ENCODE assay signal across 11 cellular contexts in the genomic region with DNA sequence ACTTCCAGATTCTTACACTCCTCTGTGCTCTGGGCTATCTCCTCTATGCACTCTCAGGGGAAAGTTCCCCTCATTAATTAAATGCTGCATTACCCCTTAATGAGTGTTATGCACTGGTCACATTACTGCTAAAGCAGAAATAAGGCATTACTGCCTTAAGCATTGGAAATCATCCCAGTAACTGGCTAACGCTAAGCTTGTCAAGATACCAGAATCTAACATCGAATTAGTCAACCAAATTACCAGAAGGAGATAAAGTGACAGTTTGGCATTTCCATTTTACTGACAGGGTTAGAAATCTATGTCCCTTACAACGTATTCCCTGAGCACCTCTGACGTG.
A peak's percentile ranks its signal among the peaks of the same experiment; 100 is the strongest.
DNase-seq lines count a peak whose midpoint lies in the region; ATAC-seq and TF ChIP-seq lines count a peak whose summit lies in the region.
"Had no signal": no experiment of that assay in that cellular context is flagged by ENCODE, and none has a peak within 500 bp of the region (broad histone marks: within the 10 kb centered on the region; RNA-seq: fewer than 3 reads in every experiment).

No MANE protein-coding gene starts in this region.

- intact Hi-C loops in gastrocnemius medialis (cut with DNase I; ENCODE audit: low total_unique reads), result no loop called here

- H3K9me2 ChIP-seq in GM23338 (ENCODE audit: insufficient read depth), result no peaks in the 10 kb centered on the region

- in situ Hi-C loops in gastrocnemius medialis (cut with MboI; ENCODE audit: low sequenced_read_pairs in 4 of 4), result no loop called here

- H3F3A ChIP-seq in GM23338 (replicated peaks; ENCODE audit: low read depth), result no peaks in the 10 kb centered on the region

- H3K4me2 ChIP-seq in GM23338, result no peak overlapping the region

- H3K4me3 Mint-ChIP-seq in T-helper 2 cell treated with Interferon-gamma antibody and Interleukin-4, amounts not matched to agents 5 μg/mL and 100 μg/mL, for 36 hours, result peak overlapping the region; percentile 65
- H3K4me3 Mint-ChIP-seq in GM23338, result no peak overlapping the region
- peak overlapping the region; percentile 47 for H3K4me3 Mint-ChIP-seq in activated naive CD8-positive, alpha-beta T cell treated with anti-CD3 and anti-CD28 coated beads for 36 hours

- H3K27me3 Mint-ChIP-seq in T-helper 2 cell treated with Interferon-gamma antibody and Interleukin-4, amounts not matched to agents 5 μg/mL and 100 μg/mL, for 36 hours (ENCODE audit: low read depth), result peaks cover 26% of the 10 kb centered on the region
- H3K27me3 Mint-ChIP-seq in GM23338 (ENCODE audit: insufficient read depth, low read depth, poor library complexity), result no peaks in the 10 kb centered on the region
- H3K27me3 Mint-ChIP-seq in activated naive CD8-positive, alpha-beta T cell treated with anti-CD3 and anti-CD28 coated beads for 36 hours, result no peaks in the 10 kb centered on the region

- no peak for TF ChIP-seq POLR2A in gastrocnemius medialis (IDR thresholded peaks at IDR 0.05)

- peak overlapping the region; percentile 74 for H3K27ac Mint-ChIP-seq in T-helper 2 cell treated with Interferon-gamma antibody and Interleukin-4, amounts not matched to agents 5 μg/mL and 100 μg/mL, for 36 hours
- no peak overlapping the region for H3K27ac Mint-ChIP-seq in GM23338
- H3K27ac Mint-ChIP-seq in activated naive CD8-positive, alpha-beta T cell treated with anti-CD3 and anti-CD28 coated beads for 36 hours, result peak overlapping the region; percentile 65

- H3K27ac ChIP-seq in GM23338 (ENCODE audit: low read depth) (no peak overlapping the region), gastrocnemius medialis (no peak overlapping the region)
- H3K27ac ChIP-seq: foreskin keratinocyte, vagina had no signal

- no peaks in the 10 kb centered on the region for H3K9me3 Mint-ChIP-seq in T-helper 2 cell treated with Interferon-gamma antibody and Interleukin-4, amounts not matched to agents 5 μg/mL and 100 μg/mL, for 36 hours
- H3K9me3 Mint-ChIP-seq in GM23338, result no peaks in the 10 kb centered on the region
- H3K9me3 Mint-ChIP-seq in activated naive CD8-positive, alpha-beta T cell treated with anti-CD3 and anti-CD28 coated beads for 36 hours, result no peaks in the 10 kb centered on the region

- ATAC-seq in GM23338 (no peak), gastrocnemius medialis (no peak), GM18519 (IDR thresholded peaks at IDR 0.05; ENCODE audit: low FRiP score, unreplicated experiment) (no peak)
- ATAC-seq: foreskin keratinocyte had no signal

- no peaks in the 10 kb centered on the region for H3K9me3 ChIP-seq in mucosa of stomach (ENCODE audit: control insufficient read depth, low read length)
- H3K9me3 ChIP-seq in gastrocnemius medialis, result no peaks in the 10 kb centered on the region
- H3K9me3 ChIP-seq: vagina had no signal

- no peak for DNase-seq in T-helper 2 cell treated with Interferon-gamma antibody and Interleukin-4, amounts not matched to agents 5 μg/mL and 100 μg/mL, for 36 hours (ENCODE audit: low spot score)
- no peak for DNase-seq in T-helper 2 cell
- no peak for DNase-seq in GM23338 (ENCODE audit: low spot score)
- DNase-seq in activated naive CD8-positive, alpha-beta T cell treated with anti-CD3 and anti-CD28 coated beads for 36 hours, result no peak
- no peak for DNase-seq in gastrocnemius medialis
- DNase-seq in stimulated activated CD4-positive, alpha-beta T cell treated with anti-CD3 and anti-CD28 coated beads, Interleukin-4, amount 100 ng/mL, for 24 hours, result no peak
- DNase-seq: aorta, foreskin keratinocyte had no signal

- H3K79me2 ChIP-seq in GM23338 (replicated peaks; ENCODE audit: insufficient read depth), result no peaks in the 10 kb centered on the region

- H3K36me3 ChIP-seq in GM23338 (ENCODE audit: insufficient read depth) (no peaks in the 10 kb centered on the region), mucosa of stomach (ENCODE audit: control insufficient read depth, insufficient read depth, low read length) (no peaks in the 10 kb centered on the region), gastrocnemius medialis (no peaks in the 10 kb centered on the region)
- H3K36me3 ChIP-seq: vagina had no signal

- no peaks in the 10 kb centered on the region for H4K20me1 ChIP-seq in GM23338 (replicated peaks; ENCODE audit: insufficient read depth)

- H3K9ac ChIP-seq in mucosa of stomach (ENCODE audit: low read length), result peak overlapping the region; percentile 18

- H2AFZ ChIP-seq in GM23338, result peak overlapping the region; percentile 64; the same call in 1 of the 2 replicates

- peaks cover 34% of the 10 kb centered on the region for H3K4me1 Mint-ChIP-seq in T-helper 2 cell treated with Interferon-gamma antibody and Interleukin-4, amounts not matched to agents 5 μg/mL and 100 μg/mL, for 36 hours (ENCODE audit: low read depth)
- peaks cover 12% of the 10 kb centered on the region for H3K4me1 Mint-ChIP-seq in GM23338
- peaks cover 26% of the 10 kb centered on the region for H3K4me1 Mint-ChIP-seq in activated naive CD8-positive, alpha-beta T cell treated with anti-CD3 and anti-CD28 coated beads for 36 hours

- H3K4me1 ChIP-seq in GM23338 (ENCODE audit: insufficient read depth), result no peaks in the 10 kb centered on the region; the same call in 1 of the 2 replicates
- peaks cover 24% of the 10 kb centered on the region for H3K4me1 ChIP-seq in mucosa of stomach (ENCODE audit: control insufficient read depth, insufficient read depth, low read length)
- no peaks in the 10 kb centered on the region for H3K4me1 ChIP-seq in gastrocnemius medialis
- H3K4me1 ChIP-seq: foreskin keratinocyte had no signal

- H3K27me3 ChIP-seq in GM23338 (ENCODE audit: insufficient read depth) (no peaks in the 10 kb centered on the region), mucosa of stomach (ENCODE audit: control insufficient read depth, insufficient read depth, low read length) (no peaks in the 10 kb centered on the region), gastrocnemius medialis (peaks cover 0 to 3% (median 3%) of the 10 kb centered on the region in 3 donors)
- H3K27me3 ChIP-seq: foreskin keratinocyte, vagina had no signal

- no peak for TF ChIP-seq CTCF in GM23338 (conservative IDR thresholded peaks at IDR 0.05; ENCODE audit: low read depth in 2 of 2)
- no peak for TF ChIP-seq CTCF in gastrocnemius medialis (IDR thresholded peaks at IDR 0.05 in 4 of 5, conservative IDR thresholded peaks at IDR 0.05 in 1 of 5)

- H3K4me3 ChIP-seq in GM23338 (no peak overlapping the region), mucosa of stomach (ENCODE audit: low read length) (no peak overlapping the region), gastrocnemius medialis (no peak overlapping the region)
- H3K4me3 ChIP-seq: vagina had no signal

- no peaks in the 10 kb centered on the region for H3K36me3 Mint-ChIP-seq in T-helper 2 cell treated with Interferon-gamma antibody and Interleukin-4, amounts not matched to agents 5 μg/mL and 100 μg/mL, for 36 hours (ENCODE audit: low read depth)
- H3K36me3 Mint-ChIP-seq in GM23338 (ENCODE audit: low read depth), result no peaks in the 10 kb centered on the region
- H3K36me3 Mint-ChIP-seq in activated naive CD8-positive, alpha-beta T cell treated with anti-CD3 and anti-CD28 coated beads for 36 hours, result no peaks in the 10 kb centered on the region

TF ChIP-seq in GM23338, 12 proteins besides CTCF, POLR2A, EP300 and RAD21:
- TF ChIP-seq ZNF331 (CRISPR knock-in tag; IDR thresholded peaks at IDR 0.05; ENCODE audit: low read depth) (no peak), EZH2phosphoT487 (IDR thresholded peaks at IDR 0.05; ENCODE audit: unreplicated experiment) (no peak)
